Comparison of ENCODE assay signal across 17 cellular contexts in the genomic region with DNA sequence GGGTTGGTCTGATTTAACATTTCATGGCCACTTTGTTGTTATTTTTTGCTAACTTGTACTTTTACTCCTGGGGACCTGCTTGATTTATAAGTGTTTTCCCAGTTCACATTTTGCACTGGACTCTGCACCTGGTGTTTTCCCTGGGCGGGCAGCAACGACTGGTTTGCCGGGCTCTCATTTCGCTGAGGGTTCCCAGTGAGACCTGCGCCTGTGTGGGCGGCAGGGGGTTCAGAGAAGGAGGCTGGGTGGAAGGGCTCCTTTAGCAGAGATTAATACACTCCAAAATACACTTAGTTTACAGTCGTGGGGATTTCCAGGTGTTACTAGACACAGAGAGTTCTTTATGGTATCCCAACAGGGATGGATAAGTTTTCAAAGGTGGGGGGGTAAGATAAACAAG. TPM values are rescaled to one million over a fixed set of nuclear protein-coding genes. Genes with fewer than 3 reads are reported as not detected.
DNase-seq lines count a peak whose midpoint lies in the region; ATAC-seq and TF ChIP-seq lines count a peak whose summit lies in the region.
"Had no signal": no experiment of that assay in that cellular context is flagged by ENCODE, and none has a peak within 500 bp of the region (broad histone marks: within the 10 kb centered on the region; RNA-seq: fewer than 3 reads in every experiment).

No MANE protein-coding gene starts in this region.

- no peak overlapping the region for H3K4me3 ChIP-seq in osteoblast (ENCODE audit: insufficient read depth, low read length)
- H3K4me3 ChIP-seq: ascending aorta, lung, upper lobe of right lung had no signal

- H3K4me1 Mint-ChIP-seq in nephron = peaks cover 31% of the 10 kb centered on the region
- H3K4me1 Mint-ChIP-seq in effector memory CD8-positive, alpha-beta T cell (ENCODE audit: low read depth in 2 of 2) = no peaks in the 10 kb centered on the region
- H3K4me1 Mint-ChIP-seq: natural killer cell had no signal

- no peaks in the 10 kb centered on the region for H3K27me3 ChIP-seq in osteoblast (ENCODE audit: insufficient read depth, low read length)
- H3K27me3 ChIP-seq: ascending aorta, upper lobe of right lung had no signal

- no peaks in the 10 kb centered on the region for H3K36me3 ChIP-seq in osteoblast (ENCODE audit: insufficient read depth, low read length)
- H3K36me3 ChIP-seq: ascending aorta, upper lobe of right lung had no signal

- no peak overlapping the region for H2AFZ ChIP-seq in osteoblast (ENCODE audit: low read length)

- DNase-seq in osteoblast (ENCODE audit: insufficient read length, low spot score, missing footprints) (no peak), activated gamma-delta T cell treated with Interleukin-2 at 50 U/mL for 16 hours (no peak), HUDEP-2 (lab: John Stamatoyannopoulos, UW; ENCODE audit: unreplicated experiment in 76 of 76) (no peak)
- DNase-seq in effector memory CD8-positive, alpha-beta T cell = no peak
- DNase-seq: activated effector memory CD4-positive, alpha-beta T cell treated with anti-CD3 and anti-CD28 coated beads, Interleukin-2, amount 50 U/mL, for 16 hours; HCEC 1CT; natural killer cell; NCI-H187 treated with DMSO at 0.1 percent for 48 hours; NCI-H510A; upper lobe of right lung had no signal

- peak overlapping the region in 2 of 3 experiments; percentile 35 to 43 for H3K27ac Mint-ChIP-seq in nephron
- no peak overlapping the region for H3K27ac Mint-ChIP-seq in effector memory CD8-positive, alpha-beta T cell
- H3K27ac Mint-ChIP-seq: natural killer cell; stimulated activated naive CD8-positive, alpha-beta T cell treated with anti-CD3 and anti-CD28 coated beads, Interleukin-15, Interleukin-2, amounts not matched to agents 100 ng/mL and 50 ng/mL, for 24 hours had no signal

- no peaks in the 10 kb centered on the region for H3K9me3 ChIP-seq in osteoblast (ENCODE audit: low read depth, low read length)
- H3K9me3 ChIP-seq: ascending aorta, upper lobe of right lung had no signal

- TF ChIP-seq CTCF in nephron (IDR thresholded peaks at IDR 0.05; ENCODE audit: unreplicated experiment in 3 of 3) (no peak), osteoblast (IDR thresholded peaks at IDR 0.05; ENCODE audit: extremely low read depth, low read depth, low read length) (no peak)

- H3K36me3 Mint-ChIP-seq in nephron (ENCODE audit: low read depth) = no peaks in the 10 kb centered on the region
- no peaks in the 10 kb centered on the region for H3K36me3 Mint-ChIP-seq in effector memory CD8-positive, alpha-beta T cell (ENCODE audit: insufficient read depth)
- H3K36me3 Mint-ChIP-seq: natural killer cell had no signal

- H3K9me3 Mint-ChIP-seq in nephron = no peaks in the 10 kb centered on the region
- no peaks in the 10 kb centered on the region for H3K9me3 Mint-ChIP-seq in effector memory CD8-positive, alpha-beta T cell
- H3K9me3 Mint-ChIP-seq: natural killer cell; stimulated activated naive CD8-positive, alpha-beta T cell treated with anti-CD3 and anti-CD28 coated beads, Interleukin-15, Interleukin-2, amounts not matched to agents 100 ng/mL and 50 ng/mL, for 24 hours had no signal

- no peaks in the 10 kb centered on the region for H3K79me2 ChIP-seq in osteoblast (ENCODE audit: insufficient read depth, low read length)

- no peaks in the 10 kb centered on the region for H3K4me1 ChIP-seq in osteoblast (ENCODE audit: insufficient read depth, low read length)
- H3K4me1 ChIP-seq: ascending aorta had no signal

- H4K20me1 ChIP-seq in osteoblast (ENCODE audit: insufficient read depth, low read length) = no peaks in the 10 kb centered on the region

- peak; percentile 80 for ATAC-seq in GM18511 (IDR thresholded peaks at IDR 0.05; ENCODE audit: unreplicated experiment)
- peak; percentile 88 for ATAC-seq in GM21529 (IDR thresholded peaks at IDR 0.05; ENCODE audit: unreplicated experiment)
- ATAC-seq in HG03095 (IDR thresholded peaks at IDR 0.05; ENCODE audit: unreplicated experiment) = peak; percentile 55
- no peak for ATAC-seq in effector memory CD8-positive, alpha-beta T cell (replicated peaks)
- ATAC-seq: natural killer cell, upper lobe of right lung had no signal

- H3K4me2 ChIP-seq in osteoblast (ENCODE audit: insufficient read depth, low read length) = no peak overlapping the region

- no peak overlapping the region for H3K27ac ChIP-seq in osteoblast (ENCODE audit: low read depth, low read length)
- H3K27ac ChIP-seq: ascending aorta, upper lobe of right lung had no signal

- H3K27me3 Mint-ChIP-seq in nephron (ENCODE audit: low read depth) = peaks cover 17% of the 10 kb centered on the region
- H3K27me3 Mint-ChIP-seq in effector memory CD8-positive, alpha-beta T cell = peaks cover 12 to 19% of the 10 kb centered on the region in 2 donors
- H3K27me3 Mint-ChIP-seq: stimulated activated naive CD8-positive, alpha-beta T cell treated with anti-CD3 and anti-CD28 coated beads, Interleukin-15, Interleukin-2, amounts not matched to agents 100 ng/mL and 50 ng/mL, for 24 hours had no signal

- H3K4me3 Mint-ChIP-seq in nephron = no peak overlapping the region
- H3K4me3 Mint-ChIP-seq in effector memory CD8-positive, alpha-beta T cell = no peak overlapping the region
- H3K4me3 Mint-ChIP-seq: natural killer cell; stimulated activated naive CD8-positive, alpha-beta T cell treated with anti-CD3 and anti-CD28 coated beads, Interleukin-15, Interleukin-2, amounts not matched to agents 100 ng/mL and 50 ng/mL, for 24 hours had no signal

RNA-seq across cellular contexts. Expression of a gene that starts 53.0 kb away (rescaled TPM):
- not detected in 2 replicates for total RNA-seq in osteoblast
- total RNA-seq: natural killer cell had no signal

Comparison
In these comparisons a context has a peak if more than half of its experiments do, and no peak if none do; other contexts are left out.
1. H3K27ac Mint-ChIP-seq: peak in nephron (2 of 3); none in effector memory CD8-positive, alpha-beta T cell (0 of 2).